Comparison of ENCODE assay signal across 9 cellular contexts in genomic region chr2:208062113-208062512, GRCh38. TPM values are rescaled to one million over a fixed set of nuclear protein-coding genes. Genes with fewer than 3 reads are reported as not detected.
DNase-seq lines count a peak whose midpoint lies in the region; ATAC-seq, FAIRE-seq and TF ChIP-seq lines count a peak whose summit lies in the region.
"Had no signal": no experiment of that assay in that cellular context is flagged by ENCODE, and none has a peak within 500 bp of the region (broad histone marks: within the 10 kb centered on the region; RNA-seq: fewer than 3 reads in every experiment).

No MANE protein-coding gene starts in this region.

- H3K9me1 ChIP-seq in keratinocyte (ENCODE audit: control insufficient read depth, extremely low read depth, insufficient read depth, low read length) = no peaks in the 10 kb centered on the region

- H3K36me3 ChIP-seq in keratinocyte (ENCODE audit: control insufficient read depth in 2 of 2, extremely low read depth in 1 of 2, insufficient read depth in 2 of 2, low read length in 2 of 2) = no peaks in the 10 kb centered on the region

- peaks cover 6% of the 10 kb centered on the region for H3K4me1 ChIP-seq in keratinocyte (ENCODE audit: control insufficient read depth, extremely low read depth, insufficient read depth, low read length)

- H3K9me3 ChIP-seq in CD4-positive, alpha-beta T cell (ENCODE audit: control insufficient read depth, low read length) = no peaks in the 10 kb centered on the region
- H3K9me3 ChIP-seq in keratinocyte (ENCODE audit: control insufficient read depth, low read depth, low read length) = no peaks in the 10 kb centered on the region

- CTCF ChIA-PET in CD4-positive, alpha-beta T cell (lab: Charles Lee) = no interaction called here

- peak; percentile 15 for TF ChIP-seq CTCF in CD4-positive, alpha-beta T cell (IDR thresholded peaks at IDR 0.05)
- TF ChIP-seq CTCF in HFF-Myc (IDR thresholded peaks at IDR 0.05; ENCODE audit: low read depth, low read length, missing control alignments) = peak; percentile 46
- peak; percentile 45 to 47 (median 46) for TF ChIP-seq CTCF in keratinocyte (optimal IDR thresholded peaks at IDR 0.05 in 1 of 3, IDR thresholded peaks at IDR 0.05 in 1 of 3, conservative IDR thresholded peaks at IDR 0.05 in 1 of 3; ENCODE audit: extremely low read depth in 1 of 3, insufficient read depth in 2 of 3, low read length in 3 of 3)

- H3K27me3 Mint-ChIP-seq in CD4-positive, alpha-beta T cell = peaks cover 5% of the 10 kb centered on the region
- H3K27me3 Mint-ChIP-seq: dendritic cell treated with granulocyte-macrophage colony-stimulating factor and Interleukin-4, amounts not matched to agents 40 ng/mL and 50 ng/mL, for 4 days had no signal

- H3K4me1 Mint-ChIP-seq in CD4-positive, alpha-beta T cell (ENCODE audit: low read depth) = no peaks in the 10 kb centered on the region

- H3K4me3 Mint-ChIP-seq in CD4-positive, alpha-beta T cell = no peak overlapping the region
- H3K4me3 Mint-ChIP-seq: dendritic cell treated with granulocyte-macrophage colony-stimulating factor and Interleukin-4, amounts not matched to agents 40 ng/mL and 50 ng/mL, for 4 days had no signal

- no peak for ATAC-seq in CD4-positive, alpha-beta T cell (ENCODE audit: poor library complexity)
- ATAC-seq in HG03039 (IDR thresholded peaks at IDR 0.05; ENCODE audit: unreplicated experiment) = no peak

- no peak overlapping the region for H3K27ac Mint-ChIP-seq in CD4-positive, alpha-beta T cell
- H3K27ac Mint-ChIP-seq: dendritic cell treated with granulocyte-macrophage colony-stimulating factor and Interleukin-4, amounts not matched to agents 40 ng/mL and 50 ng/mL, for 4 days had no signal

- POLR2A ChIA-PET in CD4-positive, alpha-beta T cell (lab: Charles Lee) = no interaction called here

- no peak for DNase-seq in CD4-positive, alpha-beta T cell
- DNase-seq in HFF-Myc (ENCODE audit: extremely low read depth, low read depth) (peak; percentile 27), SW480 (ENCODE audit: low spot score) (peak; percentile 49), keratinocyte (ENCODE audit: low read depth, low spot score) (no peak), GM03348 (ENCODE audit: low spot score) (no peak), AG20443 (ENCODE audit: low spot score) (no peak), frontal cortex (ENCODE audit: low spot score in 2 of 2) (no peak)

- no peak overlapping the region for H2AFZ ChIP-seq in keratinocyte (ENCODE audit: control insufficient read depth, low read length)

- H3K9me3 Mint-ChIP-seq in CD4-positive, alpha-beta T cell = no peaks in the 10 kb centered on the region
- H3K9me3 Mint-ChIP-seq: dendritic cell treated with granulocyte-macrophage colony-stimulating factor and Interleukin-4, amounts not matched to agents 40 ng/mL and 50 ng/mL, for 4 days had no signal

- FAIRE-seq in keratinocyte (lab: Jason Lieb, UNC) = no peak
- no peak for FAIRE-seq in frontal cortex (lab: Jason Lieb, UNC)

- no peak overlapping the region for H3K9ac ChIP-seq in keratinocyte (ENCODE audit: control insufficient read depth, extremely low read depth, insufficient read depth, low read length)

- no peaks in the 10 kb centered on the region for H3K79me2 ChIP-seq in keratinocyte (ENCODE audit: control insufficient read depth, insufficient read depth, low read length)

- intact Hi-C loops in CD4-positive, alpha-beta T cell (cut with DNase I, micrococcal nuclease) = loop anchor here in 1 of 2 experiments (10.0 kb wide), 1 partner anchor 557 kb away; no protein-coding TSS in a partner anchor

- H3K4me3 ChIP-seq in HFF-Myc (replicated peaks; ENCODE audit: low read depth, low read length) (no peak overlapping the region), keratinocyte (ENCODE audit: control insufficient read depth in 2 of 3, extremely low read depth in 1 of 3, insufficient read depth in 2 of 3, low read depth in 1 of 3, low read length in 3 of 3) (no peak overlapping the region)

- H4K20me1 ChIP-seq in keratinocyte (ENCODE audit: control insufficient read depth, extremely low read depth, insufficient read depth, low read length) = no peaks in the 10 kb centered on the region

- no peaks in the 10 kb centered on the region for H3K27me3 ChIP-seq in CD4-positive, alpha-beta T cell (ENCODE audit: control insufficient read depth, insufficient read depth, low read length)
- H3K27me3 ChIP-seq in keratinocyte (ENCODE audit: control insufficient read depth, extremely low read depth, insufficient read depth, low read length) = no peaks in the 10 kb centered on the region

- H3K4me2 ChIP-seq in keratinocyte (ENCODE audit: control insufficient read depth, extremely low read depth, insufficient read depth, low read depth, low read length) = no peak overlapping the region

- no peaks in the 10 kb centered on the region for H3K36me3 Mint-ChIP-seq in CD4-positive, alpha-beta T cell (ENCODE audit: low read depth)

- no peak overlapping the region for H3K27ac ChIP-seq in CD4-positive, alpha-beta T cell (ENCODE audit: low read depth, low read length)
- H3K27ac ChIP-seq in keratinocyte (ENCODE audit: control insufficient read depth, insufficient read depth, low read length) = no peak overlapping the region

- dilution Hi-C loops in keratinocyte (cut with MboI; ENCODE audit: extremely low pct_ligation_motif_present, low sequenced_read_pairs) = loop anchor here (25.0 kb wide), 1 partner anchor 300 kb away; the partner anchor contains the start of gene FZD5

RNA-seq across cellular contexts. Expression of gene PLEKHM3, which starts 36.8 kb away (rescaled TPM):
- total RNA-seq in CD4-positive, alpha-beta T cell = 10 to 100 TPM; 11.3 to 11.6 TPM
- polyA plus RNA-seq in keratinocyte = 2.2 to 2.9 TPM (median 2.9 TPM) in 3 replicates
- 2.2 TPM for polyA plus RNA-seq in keratinocyte (2011; ENCODE audit: low read depth)
- polyA plus RNA-seq in keratinocyte (2011; cell fraction: cytosol; rRNA removed) = 2.1 and 3.5 TPM in 2 replicates
- polyA plus RNA-seq in keratinocyte (2011; cell fraction: nucleus; rRNA removed) = 4.8 and 5.6 TPM in 2 replicates
- polyA plus RNA-seq in keratinocyte (2012; ENCODE audit: low replicate concordance) = 2.3 and 4.0 TPM in 2 replicates
- 8.1 to 12.1 TPM (median 11.2 TPM) in 3 replicates for polyA minus RNA-seq in keratinocyte
- polyA minus RNA-seq in keratinocyte (2011; cell fraction: cytosol; rRNA and poly(A)+ RNA removed) = 5.8 TPM
- polyA minus RNA-seq in keratinocyte (2011; cell fraction: nucleus; rRNA and poly(A)+ RNA removed) = 7.5 and 16.1 TPM in 2 replicates
- 34.6 TPM for total RNA-seq in frontal cortex

Comparison
In these comparisons a context has a peak if more than half of its experiments do, and no peak if none do; other contexts are left out.
1. DNase-seq: peak in HFF-Myc (single experiment) and SW480 (single experiment); none in CD4-positive, alpha-beta T cell (0 of 10), keratinocyte (single experiment), GM03348 (single experiment), AG20443 (single experiment) and frontal cortex (0 of 2).
2. Peak in every context shown above with its lines, with median percentiles within 50 percentile points of each other: CTCF ChIP-seq.